ENCODE assay signal across 1 cellular context in genomic region chr4:156971623-156972369, GRCh38.
TF ChIP-seq lines count a peak whose summit lies in the region.

PDGFC (minus strand) TSS chr4:156971799; CDS start chr4:156970903, 896 bp downstream.

TF ChIP-seq in HEK293, 187 proteins besides CTCF, POLR2A, EP300 and RAD21 (continued from another document and continues in another):
- TF ChIP-seq, protein P1, sequence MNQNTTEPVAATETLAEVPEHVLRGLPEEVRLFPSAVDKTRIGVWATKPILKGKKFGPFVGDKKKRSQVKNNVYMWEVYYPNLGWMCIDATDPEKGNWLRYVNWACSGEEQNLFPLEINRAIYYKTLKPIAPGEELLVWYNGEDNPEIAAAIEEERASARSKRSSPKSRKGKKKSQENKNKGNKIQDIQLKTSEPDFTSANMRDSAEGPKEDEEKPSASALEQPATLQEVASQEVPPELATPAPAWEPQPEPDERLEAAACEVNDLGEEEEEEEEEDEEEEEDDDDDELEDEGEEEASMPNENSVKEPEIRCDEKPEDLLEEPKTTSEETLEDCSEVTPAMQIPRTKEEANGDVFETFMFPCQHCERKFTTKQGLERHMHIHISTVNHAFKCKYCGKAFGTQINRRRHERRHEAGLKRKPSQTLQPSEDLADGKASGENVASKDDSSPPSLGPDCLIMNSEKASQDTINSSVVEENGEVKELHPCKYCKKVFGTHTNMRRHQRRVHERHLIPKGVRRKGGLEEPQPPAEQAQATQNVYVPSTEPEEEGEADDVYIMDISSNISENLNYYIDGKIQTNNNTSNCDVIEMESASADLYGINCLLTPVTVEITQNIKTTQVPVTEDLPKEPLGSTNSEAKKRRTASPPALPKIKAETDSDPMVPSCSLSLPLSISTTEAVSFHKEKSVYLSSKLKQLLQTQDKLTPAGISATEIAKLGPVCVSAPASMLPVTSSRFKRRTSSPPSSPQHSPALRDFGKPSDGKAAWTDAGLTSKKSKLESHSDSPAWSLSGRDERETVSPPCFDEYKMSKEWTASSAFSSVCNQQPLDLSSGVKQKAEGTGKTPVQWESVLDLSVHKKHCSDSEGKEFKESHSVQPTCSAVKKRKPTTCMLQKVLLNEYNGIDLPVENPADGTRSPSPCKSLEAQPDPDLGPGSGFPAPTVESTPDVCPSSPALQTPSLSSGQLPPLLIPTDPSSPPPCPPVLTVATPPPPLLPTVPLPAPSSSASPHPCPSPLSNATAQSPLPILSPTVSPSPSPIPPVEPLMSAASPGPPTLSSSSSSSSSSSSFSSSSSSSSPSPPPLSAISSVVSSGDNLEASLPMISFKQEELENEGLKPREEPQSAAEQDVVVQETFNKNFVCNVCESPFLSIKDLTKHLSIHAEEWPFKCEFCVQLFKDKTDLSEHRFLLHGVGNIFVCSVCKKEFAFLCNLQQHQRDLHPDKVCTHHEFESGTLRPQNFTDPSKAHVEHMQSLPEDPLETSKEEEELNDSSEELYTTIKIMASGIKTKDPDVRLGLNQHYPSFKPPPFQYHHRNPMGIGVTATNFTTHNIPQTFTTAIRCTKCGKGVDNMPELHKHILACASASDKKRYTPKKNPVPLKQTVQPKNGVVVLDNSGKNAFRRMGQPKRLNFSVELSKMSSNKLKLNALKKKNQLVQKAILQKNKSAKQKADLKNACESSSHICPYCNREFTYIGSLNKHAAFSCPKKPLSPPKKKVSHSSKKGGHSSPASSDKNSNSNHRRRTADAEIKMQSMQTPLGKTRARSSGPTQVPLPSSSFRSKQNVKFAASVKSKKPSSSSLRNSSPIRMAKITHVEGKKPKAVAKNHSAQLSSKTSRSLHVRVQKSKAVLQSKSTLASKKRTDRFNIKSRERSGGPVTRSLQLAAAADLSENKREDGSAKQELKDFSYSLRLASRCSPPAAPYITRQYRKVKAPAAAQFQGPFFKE (tag by site-specific recombination; IDR thresholded peaks at IDR 0.05; ENCODE audit: borderline replicate concordance), result no peak
- TF ChIP-seq ZFP3 (tag by site-specific recombination; IDR thresholded peaks at IDR 0.05; ENCODE audit: low read depth) (no peak), ZSCAN4 (tag by site-specific recombination; IDR thresholded peaks at IDR 0.05) (no peak), ZFP69B (tag by site-specific recombination; IDR thresholded peaks at IDR 0.05) (no peak), ZNF704 (tag by site-specific recombination; IDR thresholded peaks at IDR 0.05) (no peak), ZNF670 (tag by site-specific recombination; IDR thresholded peaks at IDR 0.05; ENCODE audit: low read depth) (no peak), SP7 (tag by site-specific recombination; IDR thresholded peaks at IDR 0.05) (no peak), ZNF335 (tag by site-specific recombination; conservative IDR thresholded peaks at IDR 0.05) (peak; percentile 87), REPIN1 (tag by site-specific recombination; IDR thresholded peaks at IDR 0.05; ENCODE audit: low read depth) (no peak), ZNF76 (tag by site-specific recombination; IDR thresholded peaks at IDR 0.05; ENCODE audit: borderline replicate concordance, low read depth) (peak; percentile 40; the same call in 1 of the 2 replicates), ZNF843 (tag by site-specific recombination; IDR thresholded peaks at IDR 0.05) (no peak), SP3 (tag by site-specific recombination; IDR thresholded peaks at IDR 0.05) (peak; percentile 38; the same call in 1 of the 2 replicates), ZNF175 (tag by site-specific recombination; IDR thresholded peaks at IDR 0.05) (no peak), ZNF433 (tag by site-specific recombination; IDR thresholded peaks at IDR 0.05; ENCODE audit: low read depth) (no peak), ZNF660 (tag by site-specific recombination; IDR thresholded peaks at IDR 0.05) (peak; percentile 11; the same call in 1 of the 2 replicates), HOXC10 (CRISPR knock-in tag; IDR thresholded peaks at IDR 0.05) (no peak), INSM2 (tag by site-specific recombination; IDR thresholded peaks at IDR 0.05) (no peak), EGR2 (tag by site-specific recombination; IDR thresholded peaks at IDR 0.05; ENCODE audit: low read depth) (peak; percentile 18; the same call in 1 of the 2 replicates), ZNF654 (tag by site-specific recombination; IDR thresholded peaks at IDR 0.05; ENCODE audit: low read depth) (no peak), ZNF624 (tag by site-specific recombination; IDR thresholded peaks at IDR 0.05) (no peak), ZNF350 (tag by site-specific recombination; IDR thresholded peaks at IDR 0.05) (no peak), ZNF184 (tag by site-specific recombination; IDR thresholded peaks at IDR 0.05) (no peak), ZNF560 (tag by site-specific recombination; IDR thresholded peaks at IDR 0.05; ENCODE audit: borderline replicate concordance) (no peak), ZNF266 (tag by site-specific recombination; IDR thresholded peaks at IDR 0.05; ENCODE audit: low read depth) (no peak), ZNF324 (tag by site-specific recombination; IDR thresholded peaks at IDR 0.05) (no peak), ZNF561 (tag by site-specific recombination; IDR thresholded peaks at IDR 0.05; ENCODE audit: borderline replicate concordance) (peak; percentile 55; the same call in 1 of the 2 replicates), ZNF768 (tag by site-specific recombination; IDR thresholded peaks at IDR 0.05) (no peak), ZNF423 (tag by site-specific recombination; IDR thresholded peaks at IDR 0.05) (peak; percentile 65; the same call in 1 of the 2 replicates), ZNF221 (tag by site-specific recombination; IDR thresholded peaks at IDR 0.05; ENCODE audit: borderline replicate concordance) (no peak), MZF1 (tag by site-specific recombination; IDR thresholded peaks at IDR 0.05; ENCODE audit: borderline replicate concordance) (0 out of 2 replicates have a peak, but pooled peaks have one; percentile 16), ZNF629 (tag by site-specific recombination; IDR thresholded peaks at IDR 0.05) (0 out of 2 replicates have a peak, but pooled peaks have one; percentile 18)
- TF ChIP-seq, protein P2, sequence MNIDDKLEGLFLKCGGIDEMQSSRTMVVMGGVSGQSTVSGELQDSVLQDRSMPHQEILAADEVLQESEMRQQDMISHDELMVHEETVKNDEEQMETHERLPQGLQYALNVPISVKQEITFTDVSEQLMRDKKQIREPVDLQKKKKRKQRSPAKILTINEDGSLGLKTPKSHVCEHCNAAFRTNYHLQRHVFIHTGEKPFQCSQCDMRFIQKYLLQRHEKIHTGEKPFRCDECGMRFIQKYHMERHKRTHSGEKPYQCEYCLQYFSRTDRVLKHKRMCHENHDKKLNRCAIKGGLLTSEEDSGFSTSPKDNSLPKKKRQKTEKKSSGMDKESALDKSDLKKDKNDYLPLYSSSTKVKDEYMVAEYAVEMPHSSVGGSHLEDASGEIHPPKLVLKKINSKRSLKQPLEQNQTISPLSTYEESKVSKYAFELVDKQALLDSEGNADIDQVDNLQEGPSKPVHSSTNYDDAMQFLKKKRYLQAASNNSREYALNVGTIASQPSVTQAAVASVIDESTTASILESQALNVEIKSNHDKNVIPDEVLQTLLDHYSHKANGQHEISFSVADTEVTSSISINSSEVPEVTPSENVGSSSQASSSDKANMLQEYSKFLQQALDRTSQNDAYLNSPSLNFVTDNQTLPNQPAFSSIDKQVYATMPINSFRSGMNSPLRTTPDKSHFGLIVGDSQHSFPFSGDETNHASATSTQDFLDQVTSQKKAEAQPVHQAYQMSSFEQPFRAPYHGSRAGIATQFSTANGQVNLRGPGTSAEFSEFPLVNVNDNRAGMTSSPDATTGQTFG (tag by site-specific recombination; IDR thresholded peaks at IDR 0.05; ENCODE audit: borderline replicate concordance), result no peak
- TF ChIP-seq, protein P3, sequence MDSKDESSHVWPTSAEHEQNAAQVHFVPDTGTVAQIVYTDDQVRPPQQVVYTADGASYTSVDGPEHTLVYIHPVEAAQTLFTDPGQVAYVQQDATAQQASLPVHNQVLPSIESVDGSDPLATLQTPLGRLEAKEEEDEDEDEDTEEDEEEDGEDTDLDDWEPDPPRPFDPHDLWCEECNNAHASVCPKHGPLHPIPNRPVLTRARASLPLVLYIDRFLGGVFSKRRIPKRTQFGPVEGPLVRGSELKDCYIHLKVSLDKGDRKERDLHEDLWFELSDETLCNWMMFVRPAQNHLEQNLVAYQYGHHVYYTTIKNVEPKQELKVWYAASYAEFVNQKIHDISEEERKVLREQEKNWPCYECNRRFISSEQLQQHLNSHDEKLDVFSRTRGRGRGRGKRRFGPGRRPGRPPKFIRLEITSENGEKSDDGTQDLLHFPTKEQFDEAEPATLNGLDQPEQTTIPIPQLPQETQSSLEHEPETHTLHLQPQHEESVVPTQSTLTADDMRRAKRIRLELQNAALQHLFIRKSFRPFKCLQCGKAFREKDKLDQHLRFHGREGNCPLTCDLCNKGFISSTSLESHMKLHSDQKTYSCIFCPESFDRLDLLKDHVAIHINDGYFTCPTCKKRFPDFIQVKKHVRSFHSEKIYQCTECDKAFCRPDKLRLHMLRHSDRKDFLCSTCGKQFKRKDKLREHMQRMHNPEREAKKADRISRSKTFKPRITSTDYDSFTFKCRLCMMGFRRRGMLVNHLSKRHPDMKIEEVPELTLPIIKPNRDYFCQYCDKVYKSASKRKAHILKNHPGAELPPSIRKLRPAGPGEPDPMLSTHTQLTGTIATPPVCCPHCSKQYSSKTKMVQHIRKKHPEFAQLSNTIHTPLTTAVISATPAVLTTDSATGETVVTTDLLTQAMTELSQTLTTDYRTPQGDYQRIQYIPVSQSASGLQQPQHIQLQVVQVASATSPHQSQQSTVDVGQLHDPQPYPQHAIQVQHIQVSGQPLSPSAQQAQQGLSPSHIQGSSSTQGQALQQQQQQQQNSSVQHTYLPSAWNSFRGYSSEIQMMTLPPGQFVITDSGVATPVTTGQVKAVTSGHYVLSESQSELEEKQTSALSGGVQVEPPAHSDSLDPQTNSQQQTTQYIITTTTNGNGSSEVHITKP (tag by site-specific recombination; IDR thresholded peaks at IDR 0.05), result 0 out of 2 replicates have a peak, but pooled peaks have one; percentile 18
- TF ChIP-seq, protein P4, sequence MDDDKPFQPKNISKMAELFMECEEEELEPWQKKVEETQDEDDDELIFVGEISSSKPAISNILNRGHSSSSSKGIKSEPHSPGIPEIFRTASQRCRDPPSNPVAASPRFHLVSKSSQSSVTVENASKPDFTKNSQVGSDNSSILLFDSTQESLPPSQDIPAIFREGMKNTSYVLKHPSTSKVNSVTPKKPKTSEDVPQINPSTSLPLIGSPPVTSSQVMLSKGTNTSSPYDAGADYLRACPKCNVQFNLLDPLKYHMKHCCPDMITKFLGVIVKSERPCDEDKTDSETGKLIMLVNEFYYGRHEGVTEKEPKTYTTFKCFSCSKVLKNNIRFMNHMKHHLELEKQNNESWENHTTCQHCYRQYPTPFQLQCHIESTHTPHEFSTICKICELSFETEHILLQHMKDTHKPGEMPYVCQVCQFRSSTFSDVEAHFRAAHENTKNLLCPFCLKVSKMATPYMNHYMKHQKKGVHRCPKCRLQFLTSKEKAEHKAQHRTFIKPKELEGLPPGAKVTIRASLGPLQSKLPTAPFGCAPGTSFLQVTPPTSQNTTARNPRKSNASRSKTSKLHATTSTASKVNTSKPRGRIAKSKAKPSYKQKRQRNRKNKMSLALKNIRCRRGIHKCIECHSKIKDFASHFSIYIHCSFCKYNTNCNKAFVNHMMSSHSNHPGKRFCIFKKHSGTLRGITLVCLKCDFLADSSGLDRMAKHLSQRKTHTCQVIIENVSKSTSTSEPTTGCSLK (tag by site-specific recombination; IDR thresholded peaks at IDR 0.05), result no peak
- TF ChIP-seq, protein P5, sequence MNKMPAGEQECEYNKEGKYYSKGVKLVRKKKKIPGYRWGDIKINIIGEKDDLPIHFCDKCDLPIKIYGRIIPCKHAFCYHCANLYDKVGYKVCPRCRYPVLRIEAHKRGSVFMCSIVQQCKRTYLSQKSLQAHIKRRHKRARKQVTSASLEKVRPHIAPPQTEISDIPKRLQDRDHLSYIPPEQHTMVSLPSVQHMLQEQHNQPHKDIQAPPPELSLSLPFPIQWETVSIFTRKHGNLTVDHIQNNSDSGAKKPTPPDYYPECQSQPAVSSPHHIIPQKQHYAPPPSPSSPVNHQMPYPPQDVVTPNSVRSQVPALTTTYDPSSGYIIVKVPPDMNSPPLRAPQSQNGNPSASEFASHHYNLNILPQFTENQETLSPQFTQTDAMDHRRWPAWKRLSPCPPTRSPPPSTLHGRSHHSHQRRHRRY (tag by site-specific recombination; IDR thresholded peaks at IDR 0.05), result no peak
- TF ChIP-seq, protein P6, sequence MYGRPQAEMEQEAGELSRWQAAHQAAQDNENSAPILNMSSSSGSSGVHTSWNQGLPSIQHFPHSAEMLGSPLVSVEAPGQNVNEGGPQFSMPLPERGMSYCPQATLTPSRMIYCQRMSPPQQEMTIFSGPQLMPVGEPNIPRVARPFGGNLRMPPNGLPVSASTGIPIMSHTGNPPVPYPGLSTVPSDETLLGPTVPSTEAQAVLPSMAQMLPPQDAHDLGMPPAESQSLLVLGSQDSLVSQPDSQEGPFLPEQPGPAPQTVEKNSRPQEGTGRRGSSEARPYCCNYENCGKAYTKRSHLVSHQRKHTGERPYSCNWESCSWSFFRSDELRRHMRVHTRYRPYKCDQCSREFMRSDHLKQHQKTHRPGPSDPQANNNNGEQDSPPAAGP (tag by site-specific recombination; IDR thresholded peaks at IDR 0.05), result no peak
